8 cellular contexts compared by ENCODE assay signal in genomic region chr3:63968612-63969350, GRCh38. TPM values are rescaled to one million over a fixed set of nuclear protein-coding genes. Genes with fewer than 3 reads are reported as not detected.
DNase-seq lines count a peak whose midpoint lies in the region; ATAC-seq and TF ChIP-seq lines count a peak whose summit lies in the region.

No MANE protein-coding gene starts in this region.

- ATAC-seq in right cardiac atrium = no peak
- ATAC-seq in HG03520 (IDR thresholded peaks at IDR 0.05; ENCODE audit: unreplicated experiment) = peak; percentile 33
- no peak for ATAC-seq in GM18520 (IDR thresholded peaks at IDR 0.05; ENCODE audit: unreplicated experiment)
- ATAC-seq in sciatic nerve = no peak

- DNase-seq in left ventricle myocardium inferior (no peak), right cardiac atrium (no peak), coronary artery (ENCODE audit: low spot score) (no peak), UCSD-AML1 (lab: John Stamatoyannopoulos, UW; ENCODE audit: unreplicated experiment) (no peak), sciatic nerve (ENCODE audit: low spot score) (no peak)

- H3K27me3 ChIP-seq in left ventricle myocardium inferior (ENCODE audit: low read depth) (no peaks in the 10 kb centered on the region), right cardiac atrium (ENCODE audit: control insufficient read depth, insufficient read depth) (no peaks in the 10 kb centered on the region), rectal smooth muscle tissue (ENCODE audit: control insufficient read depth, insufficient read depth, low read length) (no peaks in the 10 kb centered on the region)

- H3K9me3 ChIP-seq in left ventricle myocardium inferior (replicated peaks) (no peaks in the 10 kb centered on the region), right cardiac atrium (ENCODE audit: control insufficient read depth, low read length) (no peaks in the 10 kb centered on the region)

- H3K36me3 ChIP-seq in left ventricle myocardium inferior (no peaks in the 10 kb centered on the region), rectal smooth muscle tissue (ENCODE audit: control insufficient read depth, insufficient read depth, low read length) (no peaks in the 10 kb centered on the region)

- TF ChIP-seq CTCF in left ventricle myocardium inferior (IDR thresholded peaks at IDR 0.05; ENCODE audit: borderline replicate concordance) (no peak), coronary artery (IDR thresholded peaks at IDR 0.05) (no peak)

- intact Hi-C loops in left ventricle myocardium inferior (cut with micrococcal nuclease) = no loop called here
- intact Hi-C loops in right cardiac atrium (cut with DNase I) = no loop called here
- intact Hi-C loops in sciatic nerve (cut with DNase I) = no loop called here

- 66% methylated on average over 3 of the region's 3 CpGs for WGBS in right cardiac atrium

- peak overlapping the region; percentile 69 for H3K27ac ChIP-seq in left ventricle myocardium inferior (replicated peaks)
- H3K27ac ChIP-seq in right cardiac atrium (ENCODE audit: low read length) = no peak overlapping the region
- peak overlapping the region; percentile 42 to 75 for H3K27ac ChIP-seq in coronary artery
- H3K27ac ChIP-seq in rectal smooth muscle tissue (ENCODE audit: low read depth, low read length) = peak overlapping the region; percentile 76

- no peak overlapping the region for H3K9ac ChIP-seq in rectal smooth muscle tissue (ENCODE audit: low read length)

- H3K4me3 ChIP-seq in left ventricle myocardium inferior (peak overlapping the region; percentile 53), right cardiac atrium (ENCODE audit: low read length) (no peak overlapping the region), coronary artery (peak overlapping the region; percentile 59), rectal smooth muscle tissue (ENCODE audit: low read length) (peak overlapping the region; percentile 60)

- peaks cover 79% of the 10 kb centered on the region for H3K4me1 ChIP-seq in left ventricle myocardium inferior
- peaks cover 2% of the 10 kb centered on the region for H3K4me1 ChIP-seq in right cardiac atrium (ENCODE audit: control insufficient read depth, insufficient read depth, low read length)
- peaks cover 67% of the 10 kb centered on the region for H3K4me1 ChIP-seq in rectal smooth muscle tissue (ENCODE audit: control insufficient read depth, insufficient read depth, low read length)

RNA-seq across cellular contexts. Expression of gene PSMD6, which starts 54.5 kb away (rescaled TPM):
- total RNA-seq in left ventricle myocardium inferior = 78.3 TPM
- total RNA-seq in right cardiac atrium = 10 to 100 TPM; 62.8 to 75.1 (median 71.5) TPM
- polyA plus RNA-seq in right cardiac atrium = 86.4 TPM
- 49.2 TPM for total RNA-seq in sciatic nerve

RNA-seq across cellular contexts. Expression of gene SCAANT1, which starts 56.6 kb away (rescaled TPM):
- total RNA-seq in left ventricle myocardium inferior (not detected), right cardiac atrium (not detected), sciatic nerve (not detected)
- not detected for polyA plus RNA-seq in right cardiac atrium
